In genomic region chr9:31445357-31445756, GRCh38 we compare ENCODE assay signal across 1 cellular context.
TF ChIP-seq lines count a peak whose summit lies in the region.

No MANE protein-coding gene starts in this region.

TF ChIP-seq in GM23338, 12 proteins besides CTCF, POLR2A, EP300 and RAD21 (continued from another document):
- TF ChIP-seq, protein P1, sequence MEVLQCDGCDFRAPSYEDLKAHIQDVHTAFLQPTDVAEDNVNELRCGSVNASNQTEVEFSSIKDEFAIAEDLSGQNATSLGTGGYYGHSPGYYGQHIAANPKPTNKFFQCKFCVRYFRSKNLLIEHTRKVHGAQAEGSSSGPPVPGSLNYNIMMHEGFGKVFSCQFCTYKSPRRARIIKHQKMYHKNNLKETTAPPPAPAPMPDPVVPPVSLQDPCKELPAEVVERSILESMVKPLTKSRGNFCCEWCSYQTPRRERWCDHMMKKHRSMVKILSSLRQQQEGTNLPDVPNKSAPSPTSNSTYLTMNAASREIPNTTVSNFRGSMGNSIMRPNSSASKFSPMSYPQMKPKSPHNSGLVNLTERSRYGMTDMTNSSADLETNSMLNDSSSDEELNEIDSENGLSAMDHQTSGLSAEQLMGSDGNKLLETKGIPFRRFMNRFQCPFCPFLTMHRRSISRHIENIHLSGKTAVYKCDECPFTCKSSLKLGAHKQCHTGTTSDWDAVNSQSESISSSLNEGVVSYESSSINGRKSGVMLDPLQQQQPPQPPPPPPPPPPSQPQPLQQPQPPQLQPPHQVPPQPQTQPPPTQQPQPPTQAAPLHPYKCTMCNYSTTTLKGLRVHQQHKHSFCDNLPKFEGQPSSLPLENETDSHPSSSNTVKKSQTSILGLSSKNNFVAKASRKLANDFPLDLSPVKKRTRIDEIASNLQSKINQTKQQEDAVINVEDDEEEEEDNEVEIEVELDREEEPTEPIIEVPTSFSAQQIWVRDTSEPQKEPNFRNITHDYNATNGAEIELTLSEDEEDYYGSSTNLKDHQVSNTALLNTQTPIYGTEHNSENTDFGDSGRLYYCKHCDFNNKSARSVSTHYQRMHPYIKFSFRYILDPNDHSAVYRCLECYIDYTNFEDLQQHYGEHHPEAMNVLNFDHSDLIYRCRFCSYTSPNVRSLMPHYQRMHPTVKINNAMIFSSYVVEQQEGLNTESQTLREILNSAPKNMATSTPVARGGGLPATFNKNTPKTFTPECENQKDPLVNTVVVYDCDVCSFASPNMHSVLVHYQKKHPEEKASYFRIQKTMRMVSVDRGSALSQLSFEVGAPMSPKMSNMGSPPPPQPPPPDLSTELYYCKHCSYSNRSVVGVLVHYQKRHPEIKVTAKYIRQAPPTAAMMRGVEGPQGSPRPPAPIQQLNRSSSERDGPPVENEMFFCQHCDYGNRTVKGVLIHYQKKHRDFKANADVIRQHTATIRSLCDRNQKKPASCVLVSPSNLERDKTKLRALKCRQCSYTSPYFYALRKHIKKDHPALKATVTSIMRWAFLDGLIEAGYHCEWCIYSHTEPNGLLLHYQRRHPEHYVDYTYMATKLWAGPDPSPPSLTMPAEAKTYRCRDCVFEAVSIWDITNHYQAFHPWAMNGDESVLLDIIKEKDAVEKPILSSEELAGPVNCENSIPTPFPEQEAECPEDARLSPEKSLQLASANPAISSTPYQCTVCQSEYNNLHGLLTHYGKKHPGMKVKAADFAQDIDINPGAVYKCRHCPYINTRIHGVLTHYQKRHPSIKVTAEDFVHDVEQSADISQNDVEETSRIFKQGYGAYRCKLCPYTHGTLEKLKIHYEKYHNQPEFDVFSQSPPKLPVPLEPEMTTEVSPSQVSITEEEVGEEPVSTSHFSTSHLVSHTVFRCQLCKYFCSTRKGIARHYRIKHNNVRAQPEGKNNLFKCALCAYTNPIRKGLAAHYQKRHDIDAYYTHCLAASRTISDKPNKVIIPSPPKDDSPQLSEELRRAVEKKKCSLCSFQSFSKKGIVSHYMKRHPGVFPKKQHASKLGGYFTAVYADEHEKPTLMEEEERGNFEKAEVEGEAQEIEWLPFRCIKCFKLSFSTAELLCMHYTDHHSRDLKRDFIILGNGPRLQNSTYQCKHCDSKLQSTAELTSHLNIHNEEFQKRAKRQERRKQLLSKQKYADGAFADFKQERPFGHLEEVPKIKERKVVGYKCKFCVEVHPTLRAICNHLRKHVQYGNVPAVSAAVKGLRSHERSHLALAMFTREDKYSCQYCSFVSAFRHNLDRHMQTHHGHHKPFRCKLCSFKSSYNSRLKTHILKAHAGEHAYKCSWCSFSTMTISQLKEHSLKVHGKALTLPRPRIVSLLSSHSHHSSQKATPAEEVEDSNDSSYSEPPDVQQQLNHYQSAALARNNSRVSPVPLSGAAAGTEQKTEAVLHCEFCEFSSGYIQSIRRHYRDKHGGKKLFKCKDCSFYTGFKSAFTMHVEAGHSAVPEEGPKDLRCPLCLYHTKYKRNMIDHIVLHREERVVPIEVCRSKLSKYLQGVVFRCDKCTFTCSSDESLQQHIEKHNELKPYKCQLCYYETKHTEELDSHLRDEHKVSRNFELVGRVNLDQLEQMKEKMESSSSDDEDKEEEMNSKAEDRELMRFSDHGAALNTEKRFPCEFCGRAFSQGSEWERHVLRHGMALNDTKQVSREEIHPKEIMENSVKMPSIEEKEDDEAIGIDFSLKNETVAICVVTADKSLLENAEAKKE (CRISPR knock-in tag; IDR thresholded peaks at IDR 0.05) = no peak
- TF ChIP-seq JUNB (IDR thresholded peaks at IDR 0.05; ENCODE audit: unreplicated experiment) (no peak), CREB1 (CRISPR knock-in tag; IDR thresholded peaks at IDR 0.05; ENCODE audit: low read depth) (no peak), EZH2 (IDR thresholded peaks at IDR 0.05; ENCODE audit: low read depth, unreplicated experiment) (no peak), NANOG (IDR thresholded peaks at IDR 0.05; ENCODE audit: borderline replicate concordance) (no peak), POLR2AphosphoS5 (IDR thresholded peaks at IDR 0.05; ENCODE audit: low read depth) (no peak), ETS1 (IDR thresholded peaks at IDR 0.05) (no peak), ZNF114 (CRISPR knock-in tag; IDR thresholded peaks at IDR 0.05) (no peak)
TF ChIP-seq in GM23338: peak in this region for 0.
